In the genomic region with DNA sequence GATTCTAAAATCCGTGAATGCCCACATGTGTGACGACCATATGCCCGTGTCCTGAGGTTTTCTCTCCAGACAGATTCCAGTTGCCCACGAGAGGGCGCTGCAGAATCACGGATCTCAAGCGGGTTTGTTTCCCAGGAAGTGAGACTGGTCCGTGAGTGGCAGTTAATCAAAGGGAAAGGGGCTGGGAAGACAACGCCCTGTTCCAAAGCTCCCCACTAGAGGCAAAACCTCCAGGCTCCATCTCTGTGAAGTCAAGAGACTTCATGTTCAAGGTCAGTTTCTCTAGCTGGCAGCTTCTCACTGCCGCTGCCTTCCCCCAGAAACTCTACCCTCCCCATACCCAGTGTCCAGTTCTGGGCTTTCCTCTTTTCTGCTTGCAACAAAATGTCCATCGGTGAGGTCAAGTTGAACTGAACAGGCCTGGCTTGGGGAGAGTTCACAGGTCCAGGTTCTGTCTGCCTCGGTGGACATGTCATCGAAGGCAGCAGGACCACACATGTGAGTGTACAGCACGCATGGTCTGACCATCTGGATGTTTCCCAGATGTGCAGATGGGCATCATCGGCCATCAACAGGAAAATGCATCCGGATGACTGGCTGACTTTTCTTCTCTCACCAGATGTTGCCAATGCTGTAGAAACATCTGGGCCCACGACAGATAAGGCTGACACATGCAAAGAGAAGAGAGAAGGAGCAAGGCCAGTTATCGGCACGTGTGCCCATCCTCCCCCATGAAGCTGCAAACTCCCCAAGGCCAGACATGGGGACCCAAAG, we compare ENCODE assay signal across 8 cellular contexts. TPM values are rescaled to one million over a fixed set of nuclear protein-coding genes. Genes with fewer than 3 reads are reported as not detected.
DNase-seq lines count a peak whose midpoint lies in the region; ATAC-seq and TF ChIP-seq lines count a peak whose summit lies in the region.

No MANE protein-coding gene starts in this region.

- DNase-seq in EH (ENCODE audit: low read depth) (peak; percentile 86), NB4 (ENCODE audit: low read depth) (peak; percentile 83), SK-N-DZ (ENCODE audit: low spot score) (peak; percentile 92), germinal center (ENCODE audit: low spot score) (peak; percentile 79), pons (ENCODE audit: low spot score) (peak; percentile 95), type B pancreatic cell (ENCODE audit: extremely low spot score, unreplicated experiment) (peak; percentile 91)
- peak; percentile 44 to 69 (median 58) for DNase-seq in activated naive CD4-positive, alpha-beta T cell (lab: John Stamatoyannopoulos, UW)

- no peaks in the 10 kb centered on the region for H3K36me3 Mint-ChIP-seq in type B pancreatic cell

- H3K27me3 Mint-ChIP-seq in type B pancreatic cell, result peaks cover 23% of the 10 kb centered on the region

- H3K4me3 Mint-ChIP-seq in type B pancreatic cell, result peak overlapping the region; percentile 54

- TF ChIP-seq CTCF in NB4 (IDR thresholded peaks at IDR 0.05; ENCODE audit: low read depth, low read length), result peak; percentile 69
- TF ChIP-seq CTCF in type B pancreatic cell (conservative IDR thresholded peaks at IDR 0.05), result peak; percentile 97

- peak overlapping the region; percentile 60 for H3K27ac Mint-ChIP-seq in type B pancreatic cell

- no peaks in the 10 kb centered on the region for H3K9me3 Mint-ChIP-seq in type B pancreatic cell

- ATAC-seq in GM18498 (IDR thresholded peaks at IDR 0.05; ENCODE audit: unreplicated experiment), result no peak

- H3K4me3 ChIP-seq in NB4 (ENCODE audit: low read depth, low read length), result no peak overlapping the region

- TF ChIP-seq POLR2A in NB4 (IDR thresholded peaks at IDR 0.05; ENCODE audit: extremely low read depth, insufficient read length), result no peak

- peaks cover 29% of the 10 kb centered on the region for H3K4me1 Mint-ChIP-seq in type B pancreatic cell (ENCODE audit: unreplicated experiment)

RNA-seq across cellular contexts. Expression of gene NOX5, which starts 44.9 kb away (rescaled TPM):
- 0.06 TPM in 1 of 2 replicates, not detected in the other for polyA plus RNA-seq in SK-N-DZ (2014; cell fraction: cytosol; rRNA removed)
- polyA plus RNA-seq in SK-N-DZ (2014; cell fraction: nucleus; rRNA removed), result not detected in 2 replicates
- 0.12 TPM in 1 of 2 replicates, not detected in the other for total RNA-seq in type B pancreatic cell (ENCODE audit: low replicate concordance)
